1 cellular context compared by ENCODE assay signal in genomic region chr1:53197301-53198205, GRCh38.
TF ChIP-seq lines count a peak whose summit lies in the region.

No MANE protein-coding gene starts in this region.

TF ChIP-seq in K562, 482 proteins besides CTCF, POLR2A, EP300 and RAD21 (continued from another document and continues in another):
- TF ChIP-seq, protein P1, sequence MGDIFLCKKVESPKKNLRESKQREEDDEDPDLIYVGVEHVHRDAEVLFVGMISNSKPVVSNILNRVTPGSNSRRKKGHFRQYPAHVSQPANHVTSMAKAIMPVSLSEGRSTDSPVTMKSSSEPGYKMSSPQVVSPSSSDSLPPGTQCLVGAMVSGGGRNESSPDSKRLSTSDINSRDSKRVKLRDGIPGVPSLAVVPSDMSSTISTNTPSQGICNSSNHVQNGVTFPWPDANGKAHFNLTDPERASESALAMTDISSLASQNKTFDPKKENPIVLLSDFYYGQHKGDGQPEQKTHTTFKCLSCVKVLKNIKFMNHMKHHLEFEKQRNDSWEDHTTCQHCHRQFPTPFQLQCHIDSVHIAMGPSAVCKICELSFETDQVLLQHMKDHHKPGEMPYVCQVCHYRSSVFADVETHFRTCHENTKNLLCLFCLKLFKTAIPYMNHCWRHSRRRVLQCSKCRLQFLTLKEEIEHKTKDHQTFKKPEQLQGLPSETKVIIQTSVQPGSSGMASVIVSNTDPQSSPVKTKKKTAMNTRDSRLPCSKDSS (IDR thresholded peaks at IDR 0.05; ENCODE audit: low read depth, partially characterized antibody) = peak; percentile 8
- TF ChIP-seq MTF1 (CRISPR knock-in tag; IDR thresholded peaks at IDR 0.05; ENCODE audit: borderline replicate concordance) (no peak), ZNF589 (CRISPR knock-in tag; IDR thresholded peaks at IDR 0.05; ENCODE audit: low read depth) (no peak), RFX5 (IDR thresholded peaks at IDR 0.05; ENCODE audit: low read depth, low read length) (no peak), ZNF561 (CRISPR knock-in tag; conservative IDR thresholded peaks at IDR 0.05) (no peak), EZH2 (IDR thresholded peaks at IDR 0.05; ENCODE audit: borderline replicate concordance, low read depth, low read length) (no peak), GATAD2B (IDR thresholded peaks at IDR 0.05; ENCODE audit: borderline replicate concordance) (no peak), ZNF311 (CRISPR knock-in tag; IDR thresholded peaks at IDR 0.05) (no peak), BCOR (IDR thresholded peaks at IDR 0.05) (no peak), KAT8 (IDR thresholded peaks at IDR 0.05; ENCODE audit: low read depth) (no peak), ZBTB8A (IDR thresholded peaks at IDR 0.05; ENCODE audit: partially characterized antibody) (no peak), NFE2L1 (tag; IDR thresholded peaks at IDR 0.05; ENCODE audit: borderline replicate concordance, low read depth) (no peak), NCOR1 (IDR thresholded peaks at IDR 0.05) (no peak), MTA2 (IDR thresholded peaks at IDR 0.05; ENCODE audit: low read depth) (no peak), TOE1 (IDR thresholded peaks at IDR 0.05; ENCODE audit: borderline replicate concordance) (no peak), TOE1 (CRISPR knock-in tag; IDR thresholded peaks at IDR 0.05; ENCODE audit: borderline replicate concordance, low read depth) (no peak), RBBP5 (IDR thresholded peaks at IDR 0.05; ENCODE audit: borderline replicate concordance, insufficient read depth, low read length, poor library complexity, severe bottlenecking) (no peak), NUFIP1 (IDR thresholded peaks at IDR 0.05; ENCODE audit: partially characterized antibody) (no peak), MTA1 (IDR thresholded peaks at IDR 0.05; ENCODE audit: borderline replicate concordance) (no peak), JUNB (CRISPR knock-in tag; conservative IDR thresholded peaks at IDR 0.05) (0 out of 2 replicates have a peak, but pooled peaks have one; percentile 3), ELF4 (CRISPR knock-in tag; IDR thresholded peaks at IDR 0.05) (peak; percentile 5; the same call in 1 of the 2 replicates)
- TF ChIP-seq, protein P2, sequence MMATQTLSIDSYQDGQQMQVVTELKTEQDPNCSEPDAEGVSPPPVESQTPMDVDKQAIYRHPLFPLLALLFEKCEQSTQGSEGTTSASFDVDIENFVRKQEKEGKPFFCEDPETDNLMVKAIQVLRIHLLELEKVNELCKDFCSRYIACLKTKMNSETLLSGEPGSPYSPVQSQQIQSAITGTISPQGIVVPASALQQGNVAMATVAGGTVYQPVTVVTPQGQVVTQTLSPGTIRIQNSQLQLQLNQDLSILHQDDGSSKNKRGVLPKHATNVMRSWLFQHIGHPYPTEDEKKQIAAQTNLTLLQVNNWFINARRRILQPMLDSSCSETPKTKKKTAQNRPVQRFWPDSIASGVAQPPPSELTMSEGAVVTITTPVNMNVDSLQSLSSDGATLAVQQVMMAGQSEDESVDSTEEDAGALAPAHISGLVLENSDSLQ (IDR thresholded peaks at IDR 0.05) = peak; percentile 95
- TF ChIP-seq, protein P3, sequence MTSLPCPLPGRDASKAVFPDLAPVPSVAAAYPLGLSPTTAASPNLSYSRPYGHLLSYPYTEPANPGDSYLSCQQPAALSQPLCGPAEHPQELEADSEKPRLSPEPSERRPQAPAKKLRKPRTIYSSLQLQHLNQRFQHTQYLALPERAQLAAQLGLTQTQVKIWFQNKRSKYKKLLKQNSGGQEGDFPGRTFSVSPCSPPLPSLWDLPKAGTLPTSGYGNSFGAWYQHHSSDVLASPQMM (CRISPR knock-in tag; IDR thresholded peaks at IDR 0.05) = no peak
- TF ChIP-seq, protein P4, sequence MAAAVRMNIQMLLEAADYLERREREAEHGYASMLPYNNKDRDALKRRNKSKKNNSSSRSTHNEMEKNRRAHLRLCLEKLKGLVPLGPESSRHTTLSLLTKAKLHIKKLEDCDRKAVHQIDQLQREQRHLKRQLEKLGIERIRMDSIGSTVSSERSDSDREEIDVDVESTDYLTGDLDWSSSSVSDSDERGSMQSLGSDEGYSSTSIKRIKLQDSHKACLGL (CRISPR knock-in tag; IDR thresholded peaks at IDR 0.05; ENCODE audit: borderline replicate concordance, poor library complexity, severe bottlenecking) = no peak
- TF ChIP-seq, protein P5, sequence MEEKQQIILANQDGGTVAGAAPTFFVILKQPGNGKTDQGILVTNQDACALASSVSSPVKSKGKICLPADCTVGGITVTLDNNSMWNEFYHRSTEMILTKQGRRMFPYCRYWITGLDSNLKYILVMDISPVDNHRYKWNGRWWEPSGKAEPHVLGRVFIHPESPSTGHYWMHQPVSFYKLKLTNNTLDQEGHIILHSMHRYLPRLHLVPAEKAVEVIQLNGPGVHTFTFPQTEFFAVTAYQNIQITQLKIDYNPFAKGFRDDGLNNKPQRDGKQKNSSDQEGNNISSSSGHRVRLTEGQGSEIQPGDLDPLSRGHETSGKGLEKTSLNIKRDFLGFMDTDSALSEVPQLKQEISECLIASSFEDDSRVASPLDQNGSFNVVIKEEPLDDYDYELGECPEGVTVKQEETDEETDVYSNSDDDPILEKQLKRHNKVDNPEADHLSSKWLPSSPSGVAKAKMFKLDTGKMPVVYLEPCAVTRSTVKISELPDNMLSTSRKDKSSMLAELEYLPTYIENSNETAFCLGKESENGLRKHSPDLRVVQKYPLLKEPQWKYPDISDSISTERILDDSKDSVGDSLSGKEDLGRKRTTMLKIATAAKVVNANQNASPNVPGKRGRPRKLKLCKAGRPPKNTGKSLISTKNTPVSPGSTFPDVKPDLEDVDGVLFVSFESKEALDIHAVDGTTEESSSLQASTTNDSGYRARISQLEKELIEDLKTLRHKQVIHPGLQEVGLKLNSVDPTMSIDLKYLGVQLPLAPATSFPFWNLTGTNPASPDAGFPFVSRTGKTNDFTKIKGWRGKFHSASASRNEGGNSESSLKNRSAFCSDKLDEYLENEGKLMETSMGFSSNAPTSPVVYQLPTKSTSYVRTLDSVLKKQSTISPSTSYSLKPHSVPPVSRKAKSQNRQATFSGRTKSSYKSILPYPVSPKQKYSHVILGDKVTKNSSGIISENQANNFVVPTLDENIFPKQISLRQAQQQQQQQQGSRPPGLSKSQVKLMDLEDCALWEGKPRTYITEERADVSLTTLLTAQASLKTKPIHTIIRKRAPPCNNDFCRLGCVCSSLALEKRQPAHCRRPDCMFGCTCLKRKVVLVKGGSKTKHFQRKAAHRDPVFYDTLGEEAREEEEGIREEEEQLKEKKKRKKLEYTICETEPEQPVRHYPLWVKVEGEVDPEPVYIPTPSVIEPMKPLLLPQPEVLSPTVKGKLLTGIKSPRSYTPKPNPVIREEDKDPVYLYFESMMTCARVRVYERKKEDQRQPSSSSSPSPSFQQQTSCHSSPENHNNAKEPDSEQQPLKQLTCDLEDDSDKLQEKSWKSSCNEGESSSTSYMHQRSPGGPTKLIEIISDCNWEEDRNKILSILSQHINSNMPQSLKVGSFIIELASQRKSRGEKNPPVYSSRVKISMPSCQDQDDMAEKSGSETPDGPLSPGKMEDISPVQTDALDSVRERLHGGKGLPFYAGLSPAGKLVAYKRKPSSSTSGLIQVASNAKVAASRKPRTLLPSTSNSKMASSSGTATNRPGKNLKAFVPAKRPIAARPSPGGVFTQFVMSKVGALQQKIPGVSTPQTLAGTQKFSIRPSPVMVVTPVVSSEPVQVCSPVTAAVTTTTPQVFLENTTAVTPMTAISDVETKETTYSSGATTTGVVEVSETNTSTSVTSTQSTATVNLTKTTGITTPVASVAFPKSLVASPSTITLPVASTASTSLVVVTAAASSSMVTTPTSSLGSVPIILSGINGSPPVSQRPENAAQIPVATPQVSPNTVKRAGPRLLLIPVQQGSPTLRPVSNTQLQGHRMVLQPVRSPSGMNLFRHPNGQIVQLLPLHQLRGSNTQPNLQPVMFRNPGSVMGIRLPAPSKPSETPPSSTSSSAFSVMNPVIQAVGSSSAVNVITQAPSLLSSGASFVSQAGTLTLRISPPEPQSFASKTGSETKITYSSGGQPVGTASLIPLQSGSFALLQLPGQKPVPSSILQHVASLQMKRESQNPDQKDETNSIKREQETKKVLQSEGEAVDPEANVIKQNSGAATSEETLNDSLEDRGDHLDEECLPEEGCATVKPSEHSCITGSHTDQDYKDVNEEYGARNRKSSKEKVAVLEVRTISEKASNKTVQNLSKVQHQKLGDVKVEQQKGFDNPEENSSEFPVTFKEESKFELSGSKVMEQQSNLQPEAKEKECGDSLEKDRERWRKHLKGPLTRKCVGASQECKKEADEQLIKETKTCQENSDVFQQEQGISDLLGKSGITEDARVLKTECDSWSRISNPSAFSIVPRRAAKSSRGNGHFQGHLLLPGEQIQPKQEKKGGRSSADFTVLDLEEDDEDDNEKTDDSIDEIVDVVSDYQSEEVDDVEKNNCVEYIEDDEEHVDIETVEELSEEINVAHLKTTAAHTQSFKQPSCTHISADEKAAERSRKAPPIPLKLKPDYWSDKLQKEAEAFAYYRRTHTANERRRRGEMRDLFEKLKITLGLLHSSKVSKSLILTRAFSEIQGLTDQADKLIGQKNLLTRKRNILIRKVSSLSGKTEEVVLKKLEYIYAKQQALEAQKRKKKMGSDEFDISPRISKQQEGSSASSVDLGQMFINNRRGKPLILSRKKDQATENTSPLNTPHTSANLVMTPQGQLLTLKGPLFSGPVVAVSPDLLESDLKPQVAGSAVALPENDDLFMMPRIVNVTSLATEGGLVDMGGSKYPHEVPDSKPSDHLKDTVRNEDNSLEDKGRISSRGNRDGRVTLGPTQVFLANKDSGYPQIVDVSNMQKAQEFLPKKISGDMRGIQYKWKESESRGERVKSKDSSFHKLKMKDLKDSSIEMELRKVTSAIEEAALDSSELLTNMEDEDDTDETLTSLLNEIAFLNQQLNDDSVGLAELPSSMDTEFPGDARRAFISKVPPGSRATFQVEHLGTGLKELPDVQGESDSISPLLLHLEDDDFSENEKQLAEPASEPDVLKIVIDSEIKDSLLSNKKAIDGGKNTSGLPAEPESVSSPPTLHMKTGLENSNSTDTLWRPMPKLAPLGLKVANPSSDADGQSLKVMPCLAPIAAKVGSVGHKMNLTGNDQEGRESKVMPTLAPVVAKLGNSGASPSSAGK (IDR thresholded peaks at IDR 0.05) = no peak
- TF ChIP-seq, protein P6, sequence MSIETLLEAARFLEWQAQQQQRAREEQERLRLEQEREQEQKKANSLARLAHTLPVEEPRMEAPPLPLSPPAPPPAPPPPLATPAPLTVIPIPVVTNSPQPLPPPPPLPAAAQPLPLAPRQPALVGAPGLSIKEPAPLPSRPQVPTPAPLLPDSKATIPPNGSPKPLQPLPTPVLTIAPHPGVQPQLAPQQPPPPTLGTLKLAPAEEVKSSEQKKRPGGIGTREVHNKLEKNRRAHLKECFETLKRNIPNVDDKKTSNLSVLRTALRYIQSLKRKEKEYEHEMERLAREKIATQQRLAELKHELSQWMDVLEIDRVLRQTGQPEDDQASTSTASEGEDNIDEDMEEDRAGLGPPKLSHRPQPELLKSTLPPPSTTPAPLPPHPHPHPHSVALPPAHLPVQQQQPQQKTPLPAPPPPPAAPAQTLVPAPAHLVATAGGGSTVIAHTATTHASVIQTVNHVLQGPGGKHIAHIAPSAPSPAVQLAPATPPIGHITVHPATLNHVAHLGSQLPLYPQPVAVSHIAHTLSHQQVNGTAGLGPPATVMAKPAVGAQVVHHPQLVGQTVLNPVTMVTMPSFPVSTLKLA (conservative IDR thresholded peaks at IDR 0.05) = no peak
- TF ChIP-seq, protein P7, sequence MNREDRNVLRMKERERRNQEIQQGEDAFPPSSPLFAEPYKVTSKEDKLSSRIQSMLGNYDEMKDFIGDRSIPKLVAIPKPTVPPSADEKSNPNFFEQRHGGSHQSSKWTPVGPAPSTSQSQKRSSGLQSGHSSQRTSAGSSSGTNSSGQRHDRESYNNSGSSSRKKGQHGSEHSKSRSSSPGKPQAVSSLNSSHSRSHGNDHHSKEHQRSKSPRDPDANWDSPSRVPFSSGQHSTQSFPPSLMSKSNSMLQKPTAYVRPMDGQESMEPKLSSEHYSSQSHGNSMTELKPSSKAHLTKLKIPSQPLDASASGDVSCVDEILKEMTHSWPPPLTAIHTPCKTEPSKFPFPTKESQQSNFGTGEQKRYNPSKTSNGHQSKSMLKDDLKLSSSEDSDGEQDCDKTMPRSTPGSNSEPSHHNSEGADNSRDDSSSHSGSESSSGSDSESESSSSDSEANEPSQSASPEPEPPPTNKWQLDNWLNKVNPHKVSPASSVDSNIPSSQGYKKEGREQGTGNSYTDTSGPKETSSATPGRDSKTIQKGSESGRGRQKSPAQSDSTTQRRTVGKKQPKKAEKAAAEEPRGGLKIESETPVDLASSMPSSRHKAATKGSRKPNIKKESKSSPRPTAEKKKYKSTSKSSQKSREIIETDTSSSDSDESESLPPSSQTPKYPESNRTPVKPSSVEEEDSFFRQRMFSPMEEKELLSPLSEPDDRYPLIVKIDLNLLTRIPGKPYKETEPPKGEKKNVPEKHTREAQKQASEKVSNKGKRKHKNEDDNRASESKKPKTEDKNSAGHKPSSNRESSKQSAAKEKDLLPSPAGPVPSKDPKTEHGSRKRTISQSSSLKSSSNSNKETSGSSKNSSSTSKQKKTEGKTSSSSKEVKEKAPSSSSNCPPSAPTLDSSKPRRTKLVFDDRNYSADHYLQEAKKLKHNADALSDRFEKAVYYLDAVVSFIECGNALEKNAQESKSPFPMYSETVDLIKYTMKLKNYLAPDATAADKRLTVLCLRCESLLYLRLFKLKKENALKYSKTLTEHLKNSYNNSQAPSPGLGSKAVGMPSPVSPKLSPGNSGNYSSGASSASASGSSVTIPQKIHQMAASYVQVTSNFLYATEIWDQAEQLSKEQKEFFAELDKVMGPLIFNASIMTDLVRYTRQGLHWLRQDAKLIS (CRISPR knock-in tag; IDR thresholded peaks at IDR 0.05) = no peak
- TF ChIP-seq, protein P8, sequence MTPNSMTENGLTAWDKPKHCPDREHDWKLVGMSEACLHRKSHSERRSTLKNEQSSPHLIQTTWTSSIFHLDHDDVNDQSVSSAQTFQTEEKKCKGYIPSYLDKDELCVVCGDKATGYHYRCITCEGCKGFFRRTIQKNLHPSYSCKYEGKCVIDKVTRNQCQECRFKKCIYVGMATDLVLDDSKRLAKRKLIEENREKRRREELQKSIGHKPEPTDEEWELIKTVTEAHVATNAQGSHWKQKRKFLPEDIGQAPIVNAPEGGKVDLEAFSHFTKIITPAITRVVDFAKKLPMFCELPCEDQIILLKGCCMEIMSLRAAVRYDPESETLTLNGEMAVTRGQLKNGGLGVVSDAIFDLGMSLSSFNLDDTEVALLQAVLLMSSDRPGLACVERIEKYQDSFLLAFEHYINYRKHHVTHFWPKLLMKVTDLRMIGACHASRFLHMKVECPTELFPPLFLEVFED (CRISPR knock-in tag; conservative IDR thresholded peaks at IDR 0.05) = 0 out of 2 replicates have a peak, but pooled peaks have one; percentile 41
- TF ChIP-seq, protein P9, sequence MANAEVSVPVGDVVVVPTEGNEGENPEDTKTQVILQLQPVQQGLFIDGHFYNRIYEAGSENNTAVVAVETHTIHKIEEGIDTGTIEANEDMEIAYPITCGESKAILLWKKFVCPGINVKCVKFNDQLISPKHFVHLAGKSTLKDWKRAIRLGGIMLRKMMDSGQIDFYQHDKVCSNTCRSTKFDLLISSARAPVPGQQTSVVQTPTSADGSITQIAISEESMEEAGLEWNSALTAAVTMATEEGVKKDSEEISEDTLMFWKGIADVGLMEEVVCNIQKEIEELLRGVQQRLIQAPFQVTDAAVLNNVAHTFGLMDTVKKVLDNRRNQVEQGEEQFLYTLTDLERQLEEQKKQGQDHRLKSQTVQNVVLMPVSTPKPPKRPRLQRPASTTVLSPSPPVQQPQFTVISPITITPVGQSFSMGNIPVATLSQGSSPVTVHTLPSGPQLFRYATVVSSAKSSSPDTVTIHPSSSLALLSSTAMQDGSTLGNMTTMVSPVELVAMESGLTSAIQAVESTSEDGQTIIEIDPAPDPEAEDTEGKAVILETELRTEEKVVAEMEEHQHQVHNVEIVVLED (CRISPR knock-in tag; IDR thresholded peaks at IDR 0.05) = 0 out of 2 replicates have a peak, but pooled peaks have one; percentile 15
